8 cellular contexts compared by ENCODE assay signal in the genomic region with DNA sequence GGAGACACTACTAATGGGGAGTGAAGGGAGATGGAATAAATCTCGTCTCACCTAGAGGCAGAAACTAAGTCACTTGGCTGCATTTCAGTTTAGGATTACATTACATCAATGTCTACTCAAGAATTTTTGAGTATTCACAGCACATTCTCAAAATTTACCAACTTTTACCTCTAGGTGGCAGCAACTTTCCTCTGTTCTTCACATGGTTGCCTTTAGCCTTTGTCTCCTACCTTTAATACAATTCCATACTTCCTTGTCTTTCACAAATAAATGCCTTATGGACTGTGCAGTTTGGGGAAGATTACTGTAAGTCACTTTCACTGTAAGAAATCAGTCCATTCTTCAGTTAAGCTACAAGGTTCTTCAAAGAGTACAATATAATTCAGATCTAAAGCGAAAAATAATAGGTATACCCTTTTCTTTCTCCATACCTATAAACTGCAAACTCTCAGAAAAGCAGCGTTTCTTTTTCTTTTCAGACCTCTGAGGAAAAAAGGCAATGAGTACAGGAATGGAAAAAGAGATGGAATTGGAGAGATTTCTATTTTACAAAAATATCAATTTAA.
DNase-seq lines count a peak whose midpoint lies in the region; ATAC-seq, FAIRE-seq and TF ChIP-seq lines count a peak whose summit lies in the region.

No MANE protein-coding gene starts in this region.

- H3K27me3 ChIP-seq in MM.1S (replicated peaks; ENCODE audit: insufficient read depth, low read length): no peaks in the 10 kb centered on the region

- no peaks in the 10 kb centered on the region for H3F3A ChIP-seq in MM.1S (ENCODE audit: insufficient read depth, low read length)

- no peaks in the 10 kb centered on the region for H3K79me2 ChIP-seq in MM.1S (ENCODE audit: low read length)

- H4K20me1 ChIP-seq in MM.1S (ENCODE audit: insufficient read depth, low read length): no peaks in the 10 kb centered on the region

- H3K36me3 Mint-ChIP-seq in activated CD4-positive, alpha-beta memory T cell treated with anti-CD3 and anti-CD28 coated beads, Interleukin-2, amount 10 ng/mL, durations not matched to agents 7 days and 5 days (ENCODE audit: low read depth): peaks cover 7% of the 10 kb centered on the region

- POLR2A ChIA-PET in activated CD4-positive, alpha-beta memory T cell treated with anti-CD3 and anti-CD28 coated beads, Interleukin-2, amount 10 ng/mL, durations not matched to agents 7 days and 5 days (lab: Charles Lee): no interaction called here

- H3K4me3 Mint-ChIP-seq in activated CD4-positive, alpha-beta memory T cell treated with anti-CD3 and anti-CD28 coated beads, Interleukin-2, amount 10 ng/mL, durations not matched to agents 7 days and 5 days: no peak overlapping the region

- no peak overlapping the region for H3K9ac ChIP-seq in MM.1S (ENCODE audit: low read length)

- no peaks in the 10 kb centered on the region for H3K36me3 ChIP-seq in MM.1S (replicated peaks; ENCODE audit: insufficient read depth, low read length)

- H2AFZ ChIP-seq in MM.1S (ENCODE audit: low read length): no peak overlapping the region

- H3K27ac Mint-ChIP-seq in activated CD4-positive, alpha-beta memory T cell treated with anti-CD3 and anti-CD28 coated beads, Interleukin-2, amount 10 ng/mL, durations not matched to agents 7 days and 5 days: no peak overlapping the region

- H3K27me3 Mint-ChIP-seq in activated CD4-positive, alpha-beta memory T cell treated with anti-CD3 and anti-CD28 coated beads, Interleukin-2, amount 10 ng/mL, durations not matched to agents 7 days and 5 days: no peaks in the 10 kb centered on the region

- TF ChIP-seq CTCF in MM.1S (IDR thresholded peaks at IDR 0.05; ENCODE audit: low read length): peak; percentile 73

- no peaks in the 10 kb centered on the region for H3K9me3 ChIP-seq in MM.1S (replicated peaks; ENCODE audit: insufficient read depth, low read length)

- ATAC-seq in GM21825 (IDR thresholded peaks at IDR 0.05; ENCODE audit: unreplicated experiment): peak; percentile 70

- no peaks in the 10 kb centered on the region for H3K9me3 Mint-ChIP-seq in activated CD4-positive, alpha-beta memory T cell treated with anti-CD3 and anti-CD28 coated beads, Interleukin-2, amount 10 ng/mL, durations not matched to agents 7 days and 5 days

- DNase-seq in activated T-cell treated with anti-CD3 and anti-CD28 coated beads for 24 hours (ENCODE audit: low read depth) (peak; percentile 16), activated T-cell treated with anti-CD3 and anti-CD28 coated beads for 4 hours (no peak), MM.1S (peak; percentile 64), SHP77 (lab: John Stamatoyannopoulos, UW) (peak; percentile 29 to 32), mucosa of gallbladder (ENCODE audit: low spot score) (peak; percentile 31)
- no peak for DNase-seq in activated CD4-positive, alpha-beta memory T cell treated with anti-CD3 and anti-CD28 coated beads, Interleukin-2, amount 10 ng/mL, durations not matched to agents 7 days and 5 days

- H3K4me2 ChIP-seq in MM.1S (ENCODE audit: low read depth, low read length): no peak overlapping the region

- no peaks in the 10 kb centered on the region for H3K4me1 ChIP-seq in MM.1S (ENCODE audit: low read length)

- H3K27ac ChIP-seq in MM.1S (ENCODE audit: low read length): no peak overlapping the region

- CTCF ChIA-PET in activated CD4-positive, alpha-beta memory T cell treated with anti-CD3 and anti-CD28 coated beads, Interleukin-2, amount 10 ng/mL, durations not matched to agents 7 days and 5 days (lab: Charles Lee): interaction anchor here (0.9 to 2.5 kb wide), 7 partner anchors 9 to 533 kb away, joined by 3 to 16 read pairs (median 5); no protein-coding TSS in a partner anchor

- no peaks in the 10 kb centered on the region for H3K9me2 ChIP-seq in MM.1S (replicated peaks; ENCODE audit: insufficient read depth, low read length)

- FAIRE-seq in endometrium (lab: Jason Lieb, UNC): peak; percentile 67

- H3K4me1 Mint-ChIP-seq in activated CD4-positive, alpha-beta memory T cell treated with anti-CD3 and anti-CD28 coated beads, Interleukin-2, amount 10 ng/mL, durations not matched to agents 7 days and 5 days: peaks cover 4% of the 10 kb centered on the region

- H3K4me3 ChIP-seq in MM.1S (ENCODE audit: low read length): no peak overlapping the region

Comparison
In these comparisons a context has a peak if more than half of its experiments do, and no peak if none do; other contexts are left out.
1. DNase-seq: peak in activated T-cell treated with anti-CD3 and anti-CD28 coated beads for 24 hours (single experiment), MM.1S (single experiment), SHP77 (2 of 2) and mucosa of gallbladder (single experiment); none in activated T-cell treated with anti-CD3 and anti-CD28 coated beads for 4 hours (single experiment) and activated CD4-positive, alpha-beta memory T cell treated with anti-CD3 and anti-CD28 coated beads, Interleukin-2, amount 10 ng/mL, durations not matched to agents 7 days and 5 days (single experiment).